1 cellular context compared by ENCODE assay signal in the genomic region with DNA sequence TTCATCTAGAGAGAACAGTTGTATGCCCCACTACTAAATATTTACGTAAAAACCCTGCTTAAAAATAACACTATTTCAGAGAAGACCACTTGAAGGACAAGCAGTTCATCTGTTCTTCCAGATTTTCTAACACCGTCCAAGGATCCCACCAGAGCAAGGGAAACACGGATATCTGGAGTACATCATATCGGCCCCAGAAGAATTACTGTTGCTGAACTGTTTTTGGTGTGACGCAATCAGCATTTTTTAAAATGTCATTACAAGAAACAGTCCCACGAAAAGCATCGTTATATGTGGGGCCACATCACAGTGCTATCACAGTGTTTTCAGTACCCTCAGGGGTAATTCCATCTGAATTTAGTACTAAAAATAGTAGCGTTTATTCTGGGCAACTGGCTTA.
TF ChIP-seq lines count a peak whose summit lies in the region.

No MANE protein-coding gene starts in this region.

TF ChIP-seq in SK-N-SH treated with all-trans-retinoic acid at 6 μM for 48 hours, 23 proteins besides CTCF, POLR2A, EP300 and RAD21:
- no peak for TF ChIP-seq PPARA (CRISPR knock-in tag; IDR thresholded peaks at IDR 0.05; ENCODE audit: borderline replicate concordance)
TF ChIP-seq in SK-N-SH treated with all-trans-retinoic acid at 6 μM for 48 hours: peak in this region for 0.
